2 cellular contexts compared by ENCODE assay signal in genomic region chr1:112827391-112827790, GRCh38.
TF ChIP-seq lines count a peak whose summit lies in the region.

No MANE protein-coding gene starts in this region.

TF ChIP-seq in GM23338, 12 proteins besides CTCF, POLR2A, EP300 and RAD21:
- TF ChIP-seq ZNF114 (CRISPR knock-in tag; IDR thresholded peaks at IDR 0.05) (0 out of 2 replicates have a peak, but pooled peaks have one; percentile 16), ZNF462 (CRISPR knock-in tag; IDR thresholded peaks at IDR 0.05) (peak; percentile 70; the same call in 1 of the 2 replicates)

TF ChIP-seq in H1, 55 proteins besides CTCF, POLR2A, EP300 and RAD21:
- TF ChIP-seq TCF12 (IDR thresholded peaks at IDR 0.05; ENCODE audit: low read depth, low read length), result 0 out of 2 replicates have a peak, but pooled peaks have one; percentile 9
- TF ChIP-seq HDAC2 (IDR thresholded peaks at IDR 0.05; ENCODE audit: borderline replicate concordance in 1 of 2, low read depth in 2 of 2, low read length in 2 of 2), result 0 out of 4 replicates have a peak, but pooled peaks of 1 of the 2 experiments have one; percentile 27
